Comparison of ENCODE assay signal across 20 cellular contexts in genomic region chr5:120451445-120451844, GRCh38. TPM values are rescaled to one million over a fixed set of nuclear protein-coding genes. Genes with fewer than 3 reads are reported as not detected.
DNase-seq lines count a peak whose midpoint lies in the region; ATAC-seq lines count a peak whose summit lies in the region.
"Had no signal": no experiment of that assay in that cellular context is flagged by ENCODE, and none has a peak within 500 bp of the region (broad histone marks: within the 10 kb centered on the region; RNA-seq: fewer than 3 reads in every experiment).

No MANE protein-coding gene starts in this region.

- H3K14ac ChIP-seq in mesenchymal stem cell (ENCODE audit: low read length in 2 of 2), result peak overlapping the region in 1 of 2 experiments; percentile 94

- H3K4me1 Mint-ChIP-seq in stimulated activated naive CD8-positive, alpha-beta T cell treated with anti-CD3 and anti-CD28 coated beads, Interleukin-15, amount 100 ng/mL, for 72 hours, result no peaks in the 10 kb centered on the region
- H3K4me1 Mint-ChIP-seq in stimulated activated effector memory CD8-positive, alpha-beta T cell treated with anti-CD3 and anti-CD28 coated beads, Interleukin-12 subunit alpha, Interleukin-12 subunit beta, amount 100 ng/mL, for 72 hours, result no peaks in the 10 kb centered on the region
- H3K4me1 Mint-ChIP-seq: CD4-positive, alpha-beta memory T cell had no signal

- peak overlapping the region; percentile 80 for H4K91ac ChIP-seq in mesenchymal stem cell (ENCODE audit: low read length)

- no peaks in the 10 kb centered on the region for H3K9me3 ChIP-seq in mesenchymal stem cell (ENCODE audit: control insufficient read depth, low read length)
- H3K9me3 ChIP-seq: A549, HAP-1 had no signal

- H3K4me3 Mint-ChIP-seq in stimulated activated naive CD8-positive, alpha-beta T cell treated with anti-CD3 and anti-CD28 coated beads, Interleukin-15, amount 100 ng/mL, for 72 hours, result no peak overlapping the region
- H3K4me3 Mint-ChIP-seq in stimulated activated effector memory CD8-positive, alpha-beta T cell treated with anti-CD3 and anti-CD28 coated beads, Interleukin-12 subunit alpha, Interleukin-12 subunit beta, amount 100 ng/mL, for 72 hours, result no peak overlapping the region
- H3K4me3 Mint-ChIP-seq: CD4-positive, alpha-beta memory T cell; HFFc6 had no signal

- peaks cover 5% of the 10 kb centered on the region for H3K4me1 ChIP-seq in mesenchymal stem cell (ENCODE audit: control insufficient read depth, insufficient read depth, low read depth, low read length)
- H3K4me1 ChIP-seq: A549 had no signal

- no peak overlapping the region for H2BK15ac ChIP-seq in mesenchymal stem cell (ENCODE audit: low read depth, poor library complexity, severe bottlenecking)

- H3K27me3 ChIP-seq in mesenchymal stem cell (ENCODE audit: control insufficient read depth in 1 of 2, insufficient read depth in 1 of 2, low read length in 2 of 2), result no peaks in the 10 kb centered on the region

- no peak overlapping the region for H3K23ac ChIP-seq in mesenchymal stem cell (ENCODE audit: low read length in 2 of 2)

- no peak overlapping the region for H2AFZ ChIP-seq in mesenchymal stem cell (ENCODE audit: low read depth, low read length)

- no peaks in the 10 kb centered on the region for H3K27me3 Mint-ChIP-seq in stimulated activated naive CD8-positive, alpha-beta T cell treated with anti-CD3 and anti-CD28 coated beads, Interleukin-15, amount 100 ng/mL, for 72 hours
- H3K27me3 Mint-ChIP-seq: CD4-positive, alpha-beta memory T cell had no signal

- H2AK5ac ChIP-seq in mesenchymal stem cell (ENCODE audit: low read length, severe bottlenecking), result peak overlapping the region; percentile 66

- no peak for DNase-seq in stimulated activated naive CD8-positive, alpha-beta T cell treated with anti-CD3 and anti-CD28 coated beads, Interleukin-15, amount 100 ng/mL, for 72 hours
- no peak for DNase-seq in stimulated activated naive CD8-positive, alpha-beta T cell treated with anti-CD3 and anti-CD28 coated beads, Interleukin-15, Interleukin-2, amounts not matched to agents 100 U/mL and 50 U/mL, for 24 hours
- no peak for DNase-seq in mesenchymal stem cell
- no peak for DNase-seq in stimulated activated effector memory CD8-positive, alpha-beta T cell treated with anti-CD3 and anti-CD28 coated beads, Interleukin-12 subunit alpha, Interleukin-12 subunit beta, amount 100 ng/mL, for 72 hours (ENCODE audit: low spot score in 2 of 2)
- DNase-seq in activated CD4-positive, alpha-beta T cell treated with anti-CD3 and anti-CD28 coated beads, Interleukin-2, amount 50 U/mL, for 1 hour, result no peak
- no peak for DNase-seq in NCI-H146 treated with DMSO at 0.1 percent for 48 hours (lab: John Stamatoyannopoulos, UW; ENCODE audit: unreplicated experiment)
- no peak for DNase-seq in AML-193 (lab: John Stamatoyannopoulos, UW)
- DNase-seq: 8988T; ACHN; C1 segment of cervical spinal cord; Calu3; CD4-positive, alpha-beta memory T cell; COR-L47; DMS53; DMS79 treated with DMSO at 0.1 percent for 48 hours; GF-D8; GOT3; HFFc6 had no signal

- no peak overlapping the region for H3K9ac ChIP-seq in mesenchymal stem cell (ENCODE audit: low read length)

- H3K36me3 Mint-ChIP-seq in stimulated activated effector memory CD8-positive, alpha-beta T cell treated with anti-CD3 and anti-CD28 coated beads, Interleukin-12 subunit alpha, Interleukin-12 subunit beta, amount 100 ng/mL, for 72 hours, result no peaks in the 10 kb centered on the region
- H3K36me3 Mint-ChIP-seq: CD4-positive, alpha-beta memory T cell had no signal

- no peaks in the 10 kb centered on the region for H3K9me3 Mint-ChIP-seq in stimulated activated naive CD8-positive, alpha-beta T cell treated with anti-CD3 and anti-CD28 coated beads, Interleukin-15, amount 100 ng/mL, for 72 hours
- peaks cover 5% of the 10 kb centered on the region for H3K9me3 Mint-ChIP-seq in stimulated activated effector memory CD8-positive, alpha-beta T cell treated with anti-CD3 and anti-CD28 coated beads, Interleukin-12 subunit alpha, Interleukin-12 subunit beta, amount 100 ng/mL, for 72 hours
- H3K9me3 Mint-ChIP-seq: CD4-positive, alpha-beta memory T cell; HFFc6 had no signal

- H3K4me3 ChIP-seq in mesenchymal stem cell (ENCODE audit: insufficient read depth in 1 of 2, low read depth in 1 of 2, low read length in 2 of 2), result no peak overlapping the region
- H3K4me3 ChIP-seq: A549, HAP-1 had no signal

- ATAC-seq in stimulated activated naive CD8-positive, alpha-beta T cell treated with anti-CD3 and anti-CD28 coated beads, Interleukin-15, amount 100 ng/mL, for 72 hours, result peak; percentile 40
- ATAC-seq in stimulated activated naive CD8-positive, alpha-beta T cell treated with anti-CD3 and anti-CD28 coated beads, Interleukin-15, Interleukin-2, amounts not matched to agents 100 U/mL and 50 U/mL, for 24 hours, result no peak
- ATAC-seq in stimulated activated effector memory CD8-positive, alpha-beta T cell treated with anti-CD3 and anti-CD28 coated beads, Interleukin-12 subunit alpha, Interleukin-12 subunit beta, amount 100 ng/mL, for 72 hours, result peak; percentile 31
- ATAC-seq: A549 had no signal

- 97% methylated on average over 7 of the region's 9 CpGs for WGBS in mesenchymal stem cell

- H3K27ac ChIP-seq in mesenchymal stem cell (ENCODE audit: low read length, poor library complexity, severe bottlenecking), result no peak overlapping the region
- H3K27ac ChIP-seq: A549 had no signal

- no peak overlapping the region for H3K4me2 ChIP-seq in mesenchymal stem cell (ENCODE audit: low read length, poor library complexity, severe bottlenecking)
- H3K4me2 ChIP-seq: A549 had no signal

- H2BK5ac ChIP-seq in mesenchymal stem cell (ENCODE audit: low read depth, low read length, poor library complexity, severe bottlenecking), result no peak overlapping the region

- H3K4ac ChIP-seq in mesenchymal stem cell (ENCODE audit: low read depth in 1 of 2, low read length in 2 of 2), result no peak overlapping the region

- H2BK12ac ChIP-seq in mesenchymal stem cell (ENCODE audit: low read length in 2 of 2), result peak overlapping the region; percentile 6 to 96

- peak overlapping the region; percentile 62 for H4K8ac ChIP-seq in mesenchymal stem cell (ENCODE audit: low read length)

- H3K18ac ChIP-seq in mesenchymal stem cell (ENCODE audit: low read depth in 1 of 2, low read length in 2 of 2), result peak overlapping the region; percentile 46 to 56

- H3K27ac Mint-ChIP-seq in stimulated activated naive CD8-positive, alpha-beta T cell treated with anti-CD3 and anti-CD28 coated beads, Interleukin-15, amount 100 ng/mL, for 72 hours, result no peak overlapping the region
- H3K27ac Mint-ChIP-seq in stimulated activated effector memory CD8-positive, alpha-beta T cell treated with anti-CD3 and anti-CD28 coated beads, Interleukin-12 subunit alpha, Interleukin-12 subunit beta, amount 100 ng/mL, for 72 hours, result no peak overlapping the region
- H3K27ac Mint-ChIP-seq: CD4-positive, alpha-beta memory T cell; HFFc6 had no signal

- no peaks in the 10 kb centered on the region for H3K36me3 ChIP-seq in mesenchymal stem cell (ENCODE audit: control insufficient read depth in 1 of 2, insufficient read depth in 2 of 2, low read depth in 1 of 2, low read length in 2 of 2)
- H3K36me3 ChIP-seq: HAP-1 had no signal

- no peak overlapping the region for H2BK120ac ChIP-seq in mesenchymal stem cell (ENCODE audit: low read depth, low read length)

- no peaks in the 10 kb centered on the region for H3K79me1 ChIP-seq in mesenchymal stem cell (replicated peaks; ENCODE audit: low read length, poor library complexity, severe bottlenecking)

RNA-seq across cellular contexts. Expression of gene PRR16, which starts 12.7 kb away (rescaled TPM):
- polyA plus RNA-seq in mesenchymal stem cell (2013, experiment 1 of 2), result 128 TPM
- polyA plus RNA-seq in mesenchymal stem cell (2013, experiment 2 of 2), result 137 TPM
- polyA plus RNA-seq: CD4-positive, alpha-beta memory T cell had no signal
